ENCODE assay signal across 23 cellular contexts in genomic region chr9:115295749-115296148, GRCh38.
DNase-seq lines count a peak whose midpoint lies in the region; ATAC-seq, FAIRE-seq and TF ChIP-seq lines count a peak whose summit lies in the region.
"Had no signal": no experiment of that assay in that cellular context is flagged by ENCODE, and none has a peak within 500 bp of the region (broad histone marks: within the 10 kb centered on the region; RNA-seq: fewer than 3 reads in every experiment).

No MANE protein-coding gene starts in this region.

- H3K4me3 Mint-ChIP-seq in GM23338 = no peak overlapping the region
- H3K4me3 Mint-ChIP-seq in stimulated activated memory B cell treated with anti-CD40 and anti-IgM and Interleukin-4, amounts not matched to agents 10 μg/mL and 1 μg/mL and 100 μg/mL, for 72 hours = no peak overlapping the region
- H3K4me3 Mint-ChIP-seq: B cell; CD14-positive monocyte; CD4-positive, alpha-beta T cell; CD8-positive, alpha-beta memory T cell; HFFc6 had no signal

- H3F3A ChIP-seq in GM23338 (replicated peaks; ENCODE audit: low read depth) = no peaks in the 10 kb centered on the region

- ATAC-seq in GM23338 (no peak), mucosa of descending colon (peak; percentile 78), GM19324 (IDR thresholded peaks at IDR 0.05; ENCODE audit: low FRiP score, unreplicated experiment) (no peak), GM19467 (IDR thresholded peaks at IDR 0.05; ENCODE audit: unreplicated experiment) (no peak)
- ATAC-seq in stimulated activated memory B cell treated with anti-CD40 and anti-IgM and Interleukin-4, amounts not matched to agents 10 μg/mL and 1 μg/mL and 100 μg/mL, for 72 hours = no peak

- H3K4me1 Mint-ChIP-seq in GM23338 = peaks cover 14% of the 10 kb centered on the region
- H3K4me1 Mint-ChIP-seq in stimulated activated memory B cell treated with anti-CD40 and anti-IgM and Interleukin-4, amounts not matched to agents 10 μg/mL and 1 μg/mL and 100 μg/mL, for 72 hours = no peaks in the 10 kb centered on the region
- H3K4me1 Mint-ChIP-seq: B cell; CD14-positive monocyte; CD8-positive, alpha-beta memory T cell had no signal

- H3K36me3 ChIP-seq in GM23338 (ENCODE audit: insufficient read depth) (no peaks in the 10 kb centered on the region), keratinocyte (ENCODE audit: control insufficient read depth in 2 of 2, extremely low read depth in 1 of 2, insufficient read depth in 2 of 2, low read length in 2 of 2) (no peaks in the 10 kb centered on the region), mucosa of descending colon (ENCODE audit: low read depth) (no peaks in the 10 kb centered on the region)
- H3K36me3 ChIP-seq: BLaER1, HAP-1 had no signal

- intact Hi-C loops in mucosa of descending colon (cut with DNase I, micrococcal nuclease) = no loop called here

- no peaks in the 10 kb centered on the region for H3K9me1 ChIP-seq in keratinocyte (ENCODE audit: control insufficient read depth, extremely low read depth, insufficient read depth, low read length)

- no peaks in the 10 kb centered on the region for H3K9me3 Mint-ChIP-seq in GM23338
- H3K9me3 Mint-ChIP-seq in stimulated activated memory B cell treated with anti-CD40 and anti-IgM and Interleukin-4, amounts not matched to agents 10 μg/mL and 1 μg/mL and 100 μg/mL, for 72 hours = no peaks in the 10 kb centered on the region
- H3K9me3 Mint-ChIP-seq: CD4-positive, alpha-beta T cell; HFFc6 had no signal

- peaks cover 17% of the 10 kb centered on the region for H3K4me1 ChIP-seq in GM23338 (ENCODE audit: insufficient read depth)
- H3K4me1 ChIP-seq in keratinocyte (ENCODE audit: control insufficient read depth, extremely low read depth, insufficient read depth, low read length) = peaks cover 19% of the 10 kb centered on the region
- peaks cover 14% of the 10 kb centered on the region for H3K4me1 ChIP-seq in mucosa of descending colon (ENCODE audit: low read depth)
- H3K4me1 ChIP-seq: HAP-1 had no signal

- H3K79me2 ChIP-seq in GM23338 (replicated peaks; ENCODE audit: insufficient read depth) = no peaks in the 10 kb centered on the region
- H3K79me2 ChIP-seq in keratinocyte (ENCODE audit: control insufficient read depth, insufficient read depth, low read length) = no peaks in the 10 kb centered on the region

- H3K9ac ChIP-seq in keratinocyte (ENCODE audit: control insufficient read depth, extremely low read depth, insufficient read depth, low read length) = no peak overlapping the region
- H3K9ac ChIP-seq: BLaER1 had no signal

- H3K4me3 ChIP-seq in GM23338 (no peak overlapping the region), keratinocyte (ENCODE audit: control insufficient read depth in 2 of 3, extremely low read depth in 1 of 3, insufficient read depth in 2 of 3, low read depth in 1 of 3, low read length in 3 of 3) (no peak overlapping the region), mucosa of descending colon (no peak overlapping the region)
- H3K4me3 ChIP-seq: BLaER1, HAP-1 had no signal

- H3K27me3 Mint-ChIP-seq in GM23338 (ENCODE audit: insufficient read depth, low read depth, poor library complexity) = peaks cover 5% of the 10 kb centered on the region
- no peaks in the 10 kb centered on the region for H3K27me3 Mint-ChIP-seq in stimulated activated memory B cell treated with anti-CD40 and anti-IgM and Interleukin-4, amounts not matched to agents 10 μg/mL and 1 μg/mL and 100 μg/mL, for 72 hours
- H3K27me3 Mint-ChIP-seq: B cell had no signal

- no peak overlapping the region for H3K27ac ChIP-seq in GM23338 (ENCODE audit: low read depth)
- no peak overlapping the region for H3K27ac ChIP-seq in keratinocyte (ENCODE audit: control insufficient read depth, insufficient read depth, low read length)
- H3K27ac ChIP-seq: 22Rv1, BLaER1 had no signal

- dilution Hi-C loops in keratinocyte (cut with MboI; ENCODE audit: extremely low pct_ligation_motif_present, low sequenced_read_pairs) = no loop called here

- H3K9me2 ChIP-seq in GM23338 (ENCODE audit: insufficient read depth) = peaks cover 18% of the 10 kb centered on the region; the same call in 1 of the 2 replicates

- H2AFZ ChIP-seq in GM23338 (no peak overlapping the region), keratinocyte (ENCODE audit: control insufficient read depth, low read length) (no peak overlapping the region)

- no peaks in the 10 kb centered on the region for H3K36me3 Mint-ChIP-seq in GM23338 (ENCODE audit: low read depth)
- no peaks in the 10 kb centered on the region for H3K36me3 Mint-ChIP-seq in stimulated activated memory B cell treated with anti-CD40 and anti-IgM and Interleukin-4, amounts not matched to agents 10 μg/mL and 1 μg/mL and 100 μg/mL, for 72 hours
- H3K36me3 Mint-ChIP-seq: CD14-positive monocyte; CD8-positive, alpha-beta memory T cell had no signal

- peak overlapping the region; percentile 20; the same call in 1 of the 2 replicates for H3K27ac Mint-ChIP-seq in GM23338
- no peak overlapping the region for H3K27ac Mint-ChIP-seq in stimulated activated memory B cell treated with anti-CD40 and anti-IgM and Interleukin-4, amounts not matched to agents 10 μg/mL and 1 μg/mL and 100 μg/mL, for 72 hours
- H3K27ac Mint-ChIP-seq: B cell; CD4-positive, alpha-beta T cell; CD8-positive, alpha-beta memory T cell; HFFc6 had no signal

- DNase-seq in GM23338 (ENCODE audit: low spot score) (no peak), keratinocyte (ENCODE audit: low read depth, low spot score) (no peak), mucosa of descending colon (no peak)
- DNase-seq: CD4-positive, alpha-beta T cell; CD8-positive, alpha-beta memory T cell; DMS 273 treated with DMSO at 0.1 percent for 48 hours; DMS79; EL; GDM1; GOT3; HFFc6 had no signal

- no peak overlapping the region for H3K4me2 ChIP-seq in GM23338
- H3K4me2 ChIP-seq in keratinocyte (ENCODE audit: control insufficient read depth, extremely low read depth, insufficient read depth, low read depth, low read length) = no peak overlapping the region
- H3K4me2 ChIP-seq: BLaER1 had no signal

- no peaks in the 10 kb centered on the region for H3K9me3 ChIP-seq in keratinocyte (ENCODE audit: control insufficient read depth, low read depth, low read length)
- H3K9me3 ChIP-seq in mucosa of descending colon = no peaks in the 10 kb centered on the region
- H3K9me3 ChIP-seq: BLaER1, HAP-1 had no signal

- peak; percentile 49 for FAIRE-seq in keratinocyte (lab: Jason Lieb, UNC)
- FAIRE-seq: A204.1, D721Med, GM12891, H54 had no signal

- TF ChIP-seq CTCF in GM23338 (conservative IDR thresholded peaks at IDR 0.05; ENCODE audit: low read depth in 2 of 2) (no peak), keratinocyte (optimal IDR thresholded peaks at IDR 0.05 in 1 of 3, IDR thresholded peaks at IDR 0.05 in 1 of 3, conservative IDR thresholded peaks at IDR 0.05 in 1 of 3; ENCODE audit: extremely low read depth in 1 of 3, insufficient read depth in 2 of 3, low read length in 3 of 3) (no peak), mucosa of descending colon (IDR thresholded peaks at IDR 0.05) (no peak)

- H4K20me1 ChIP-seq in GM23338 (replicated peaks; ENCODE audit: insufficient read depth) (no peaks in the 10 kb centered on the region), keratinocyte (ENCODE audit: control insufficient read depth, extremely low read depth, insufficient read depth, low read length) (no peaks in the 10 kb centered on the region)
- H4K20me1 ChIP-seq: BLaER1 had no signal

- no peaks in the 10 kb centered on the region for H3K27me3 ChIP-seq in GM23338 (ENCODE audit: insufficient read depth)
- H3K27me3 ChIP-seq in keratinocyte (ENCODE audit: control insufficient read depth, extremely low read depth, insufficient read depth, low read length) = no peaks in the 10 kb centered on the region
- H3K27me3 ChIP-seq: BLaER1 had no signal

TF ChIP-seq in GM23338, 12 proteins besides CTCF, POLR2A, EP300 and RAD21 (continues in another document):
- TF ChIP-seq, protein P1, sequence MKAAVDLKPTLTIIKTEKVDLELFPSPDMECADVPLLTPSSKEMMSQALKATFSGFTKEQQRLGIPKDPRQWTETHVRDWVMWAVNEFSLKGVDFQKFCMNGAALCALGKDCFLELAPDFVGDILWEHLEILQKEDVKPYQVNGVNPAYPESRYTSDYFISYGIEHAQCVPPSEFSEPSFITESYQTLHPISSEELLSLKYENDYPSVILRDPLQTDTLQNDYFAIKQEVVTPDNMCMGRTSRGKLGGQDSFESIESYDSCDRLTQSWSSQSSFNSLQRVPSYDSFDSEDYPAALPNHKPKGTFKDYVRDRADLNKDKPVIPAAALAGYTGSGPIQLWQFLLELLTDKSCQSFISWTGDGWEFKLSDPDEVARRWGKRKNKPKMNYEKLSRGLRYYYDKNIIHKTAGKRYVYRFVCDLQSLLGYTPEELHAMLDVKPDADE (IDR thresholded peaks at IDR 0.05) = no peak
- no peak for TF ChIP-seq STAT1 (IDR thresholded peaks at IDR 0.05; ENCODE audit: unreplicated experiment)
- TF ChIP-seq EZH2 (IDR thresholded peaks at IDR 0.05; ENCODE audit: low read depth, unreplicated experiment) = no peak
- TF ChIP-seq, protein P2, sequence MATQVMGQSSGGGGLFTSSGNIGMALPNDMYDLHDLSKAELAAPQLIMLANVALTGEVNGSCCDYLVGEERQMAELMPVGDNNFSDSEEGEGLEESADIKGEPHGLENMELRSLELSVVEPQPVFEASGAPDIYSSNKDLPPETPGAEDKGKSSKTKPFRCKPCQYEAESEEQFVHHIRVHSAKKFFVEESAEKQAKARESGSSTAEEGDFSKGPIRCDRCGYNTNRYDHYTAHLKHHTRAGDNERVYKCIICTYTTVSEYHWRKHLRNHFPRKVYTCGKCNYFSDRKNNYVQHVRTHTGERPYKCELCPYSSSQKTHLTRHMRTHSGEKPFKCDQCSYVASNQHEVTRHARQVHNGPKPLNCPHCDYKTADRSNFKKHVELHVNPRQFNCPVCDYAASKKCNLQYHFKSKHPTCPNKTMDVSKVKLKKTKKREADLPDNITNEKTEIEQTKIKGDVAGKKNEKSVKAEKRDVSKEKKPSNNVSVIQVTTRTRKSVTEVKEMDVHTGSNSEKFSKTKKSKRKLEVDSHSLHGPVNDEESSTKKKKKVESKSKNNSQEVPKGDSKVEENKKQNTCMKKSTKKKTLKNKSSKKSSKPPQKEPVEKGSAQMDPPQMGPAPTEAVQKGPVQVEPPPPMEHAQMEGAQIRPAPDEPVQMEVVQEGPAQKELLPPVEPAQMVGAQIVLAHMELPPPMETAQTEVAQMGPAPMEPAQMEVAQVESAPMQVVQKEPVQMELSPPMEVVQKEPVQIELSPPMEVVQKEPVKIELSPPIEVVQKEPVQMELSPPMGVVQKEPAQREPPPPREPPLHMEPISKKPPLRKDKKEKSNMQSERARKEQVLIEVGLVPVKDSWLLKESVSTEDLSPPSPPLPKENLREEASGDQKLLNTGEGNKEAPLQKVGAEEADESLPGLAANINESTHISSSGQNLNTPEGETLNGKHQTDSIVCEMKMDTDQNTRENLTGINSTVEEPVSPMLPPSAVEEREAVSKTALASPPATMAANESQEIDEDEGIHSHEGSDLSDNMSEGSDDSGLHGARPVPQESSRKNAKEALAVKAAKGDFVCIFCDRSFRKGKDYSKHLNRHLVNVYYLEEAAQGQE (IDR thresholded peaks at IDR 0.05; ENCODE audit: unreplicated experiment) = no peak
- TF ChIP-seq NANOG (IDR thresholded peaks at IDR 0.05; ENCODE audit: borderline replicate concordance) = no peak
